In genomic region chr2:96536445-96537065, GRCh38 we compare ENCODE assay signal across 8 cellular contexts. TPM values are rescaled to one million over a fixed set of nuclear protein-coding genes. Genes with fewer than 3 reads are reported as not detected.
DNase-seq lines count a peak whose midpoint lies in the region; ATAC-seq lines count a peak whose summit lies in the region.

ARID5A (plus strand) TSS chr2:96536752; CDS start chr2:96536827, 75 bp downstream.

- ATAC-seq in GM18502 (IDR thresholded peaks at IDR 0.05; ENCODE audit: poor library complexity, unreplicated experiment) (peak; percentile 62), HG02938 (IDR thresholded peaks at IDR 0.05; ENCODE audit: unreplicated experiment) (peak; percentile 52), aorta (ENCODE audit: low FRiP score) (peak; percentile 81)

- peaks cover 2% of the 10 kb centered on the region for H3K27me3 Mint-ChIP-seq in T-helper 2 cell treated with Interferon-gamma antibody and Interleukin-4, amounts not matched to agents 5 μg/mL and 100 μg/mL, for 36 hours (ENCODE audit: low read depth)

- peak; percentile 7 to 68 for DNase-seq in NCI-H187 (lab: John Stamatoyannopoulos, UW)
- DNase-seq in T-helper 2 cell treated with Interferon-gamma antibody and Interleukin-4, amounts not matched to agents 5 μg/mL and 100 μg/mL, for 36 hours (ENCODE audit: low spot score), result peak; percentile 91
- peak in 57 of 58 donors; percentile 10 to 93 (median 85) for DNase-seq in anterior cingulate cortex (lab: John Stamatoyannopoulos, UW)
- peak; percentile 93 for DNase-seq in hepatic stellate cell (ENCODE audit: low spot score)
- DNase-seq in retina, result peak; percentile 86
- DNase-seq in aorta, result peak; percentile 98

- H3K27ac Mint-ChIP-seq in T-helper 2 cell treated with Interferon-gamma antibody and Interleukin-4, amounts not matched to agents 5 μg/mL and 100 μg/mL, for 36 hours, result peak within 1 kb of the TSS; percentile 96

- peak within 1 kb of the TSS; percentile 93 for H3K4me3 Mint-ChIP-seq in T-helper 2 cell treated with Interferon-gamma antibody and Interleukin-4, amounts not matched to agents 5 μg/mL and 100 μg/mL, for 36 hours

- H3K9me3 ChIP-seq in aorta (ENCODE audit: control insufficient read depth, low read length), result no peaks in the 10 kb centered on the region

- WGBS in aorta, 2 donors, result 1 to 2% methylated on average over 23 to 69 of the region's 69 CpGs

- H3K27me3 ChIP-seq in aorta (ENCODE audit: control insufficient read depth in 1 of 2, insufficient read depth in 2 of 2, low read length in 1 of 2), result no peaks in the 10 kb centered on the region

- H3K4me3 ChIP-seq in aorta (ENCODE audit: low read length in 2 of 2), result peak within 1 kb of the TSS; percentile 59 to 90

- intact Hi-C loops in aorta (cut with DNase I), result loop anchor here in 1 of 2 donors (2.0 to 10.0 kb wide), 2 partner anchors 16 to 98 kb away; partner anchors contain the start of gene KANSL3

- peaks cover 26% of the 10 kb centered on the region for H3K36me3 Mint-ChIP-seq in T-helper 2 cell treated with Interferon-gamma antibody and Interleukin-4, amounts not matched to agents 5 μg/mL and 100 μg/mL, for 36 hours (ENCODE audit: low read depth)

- no peaks in the 10 kb centered on the region for H3K36me3 ChIP-seq in aorta (ENCODE audit: control insufficient read depth in 1 of 2, insufficient read depth in 2 of 2, low read length in 1 of 2)

- no peaks in the 10 kb centered on the region for H3K9me3 Mint-ChIP-seq in T-helper 2 cell treated with Interferon-gamma antibody and Interleukin-4, amounts not matched to agents 5 μg/mL and 100 μg/mL, for 36 hours

- peaks cover 4 to 6% of the 10 kb centered on the region in 2 donors for H3K4me1 ChIP-seq in aorta (ENCODE audit: control insufficient read depth in 1 of 2, insufficient read depth in 2 of 2, low read length in 2 of 2)

- peaks cover 61% of the 10 kb centered on the region for H3K4me1 Mint-ChIP-seq in T-helper 2 cell treated with Interferon-gamma antibody and Interleukin-4, amounts not matched to agents 5 μg/mL and 100 μg/mL, for 36 hours (ENCODE audit: low read depth)

- peak within 1 kb of the TSS; percentile 24 to 75 for H3K27ac ChIP-seq in aorta (ENCODE audit: low read depth in 1 of 2, low read length in 2 of 2)

RNA-seq across cellular contexts. Expression of gene ARID5A, which starts in this region (rescaled TPM):
- total RNA-seq in aorta, result 100 to 1,000 TPM; 107 to 257 TPM
- polyA plus RNA-seq in aorta, result 100 to 1,000 TPM in 1 of 2 donors, 10 to 100 TPM in 1; 51.5 to 264 TPM

Comparison
In these comparisons a context has a peak if more than half of its experiments do, and no peak if none do; other contexts are left out.
1. Peak in every context shown above with its lines: DNase-seq, ATAC-seq, H3K4me3 ChIP-seq and H3K27ac ChIP-seq.
2. DNase-seq: peak in every context shown above with its lines; median percentile 98 in aorta; 93 in hepatic stellate cell; 91 in T-helper 2 cell treated with Interferon-gamma antibody and Interleukin-4, amounts not matched to agents 5 μg/mL and 100 μg/mL, for 36 hours; 86 in retina; 85 in anterior cingulate cortex; 38 in NCI-H187.